ENCODE assay signal across 9 cellular contexts in genomic region chr7:28536259-28536658, GRCh38.
DNase-seq lines count a peak whose midpoint lies in the region; TF ChIP-seq lines count a peak whose summit lies in the region.
"Had no signal": no experiment of that assay in that cellular context is flagged by ENCODE, and none has a peak within 500 bp of the region (broad histone marks: within the 10 kb centered on the region; RNA-seq: fewer than 3 reads in every experiment).

No MANE protein-coding gene starts in this region.

- no peaks in the 10 kb centered on the region for H3K9me3 ChIP-seq in prostate gland

- H3K27ac ChIP-seq in C4-2B (no peak overlapping the region), prostate gland (no peak overlapping the region)

- H3K36me3 Mint-ChIP-seq in neural crest cell (ENCODE audit: low read depth): no peaks in the 10 kb centered on the region

- no peaks in the 10 kb centered on the region for H3K36me3 ChIP-seq in prostate gland

- no peak for TF ChIP-seq POLR2A in prostate gland (IDR thresholded peaks at IDR 0.05)

- H3K4me3 Mint-ChIP-seq in neural crest cell: no peak overlapping the region
- H3K4me3 Mint-ChIP-seq: dendritic cell treated with granulocyte-macrophage colony-stimulating factor and Interleukin-4, amounts not matched to agents 40 ng/mL and 50 ng/mL, for 4 days had no signal

- WGBS in prostate gland: 71% methylated on average over 7 of the region's 7 CpGs

- intact Hi-C loops in prostate gland (cut with DNase I): no loop called here

- H3K4me1 ChIP-seq in prostate gland (replicated peaks): no peaks in the 10 kb centered on the region

- no peaks in the 10 kb centered on the region for H3K27me3 ChIP-seq in prostate gland (replicated peaks; ENCODE audit: insufficient read depth)

- DNase-seq in LNCaP clone FGC (ENCODE audit: low read depth) (no peak), epithelial cell of proximal tubule (ENCODE audit: low read depth) (peak; percentile 38), neural crest cell (ENCODE audit: low read depth, low spot score) (peak; percentile 5), DMS153 treated with DMSO at 0.1 percent for 48 hours (lab: John Stamatoyannopoulos, UW; ENCODE audit: unreplicated experiment) (no peak), prostate gland (ENCODE audit: low spot score) (no peak), hypothalamus (lab: John Stamatoyannopoulos, UW) (no peak)
- DNase-seq in activated CD4-positive, CD25-positive, alpha-beta regulatory T cell treated with anti-CD3 and anti-CD28 coated beads, Interleukin-2, amount 50 U/mL, for 72 hours: no peak

- H3K9me3 Mint-ChIP-seq in neural crest cell: peaks cover 6% of the 10 kb centered on the region
- H3K9me3 Mint-ChIP-seq: dendritic cell treated with granulocyte-macrophage colony-stimulating factor and Interleukin-4, amounts not matched to agents 40 ng/mL and 50 ng/mL, for 4 days had no signal

- no peak overlapping the region for H3K4me3 ChIP-seq in LNCaP clone FGC (ENCODE audit: low read depth, low read length)
- no peak overlapping the region for H3K4me3 ChIP-seq in epithelial cell of proximal tubule (ENCODE audit: low read depth, low read length)
- no peak overlapping the region for H3K4me3 ChIP-seq in prostate gland

- peaks cover 28% of the 10 kb centered on the region for H3K4me1 Mint-ChIP-seq in neural crest cell

- H3K27ac Mint-ChIP-seq in neural crest cell (ENCODE audit: unreplicated experiment): no peak overlapping the region
- H3K27ac Mint-ChIP-seq: dendritic cell treated with granulocyte-macrophage colony-stimulating factor and Interleukin-4, amounts not matched to agents 40 ng/mL and 50 ng/mL, for 4 days had no signal

- peak; percentile 46 for TF ChIP-seq CTCF in C4-2B (conservative IDR thresholded peaks at IDR 0.05)
- TF ChIP-seq CTCF in LNCaP clone FGC (IDR thresholded peaks at IDR 0.05; ENCODE audit: control insufficient read depth, extremely low read depth, insufficient read depth): peak; percentile 50
- peak; percentile 76 for TF ChIP-seq CTCF in epithelial cell of proximal tubule (conservative IDR thresholded peaks at IDR 0.05; ENCODE audit: low read depth, low read length)
- peak; percentile 56 for TF ChIP-seq CTCF in neural crest cell (conservative IDR thresholded peaks at IDR 0.05)
- TF ChIP-seq CTCF in prostate gland (IDR thresholded peaks at IDR 0.05): peak in 2 of 4 experiments; percentile 13 to 17

- no peaks in the 10 kb centered on the region for H3K27me3 Mint-ChIP-seq in neural crest cell (ENCODE audit: low read depth)

Comparison
In these comparisons a context has a peak if more than half of its experiments do, and no peak if none do; other contexts are left out.
1. DNase-seq: peak in epithelial cell of proximal tubule (single experiment) and neural crest cell (single experiment); none in LNCaP clone FGC (single experiment), DMS153 treated with DMSO at 0.1 percent for 48 hours (single experiment), prostate gland (single experiment), activated CD4-positive, CD25-positive, alpha-beta regulatory T cell treated with anti-CD3 and anti-CD28 coated beads, Interleukin-2, amount 50 U/mL, for 72 hours (single experiment) and hypothalamus (0 of 51).